ENCODE assay signal across 13 cellular contexts in genomic region chr4:136713140-136713539, GRCh38.
A peak's percentile ranks its signal among the peaks of the same experiment; 100 is the strongest.
DNase-seq lines count a peak whose midpoint lies in the region; ATAC-seq and FAIRE-seq lines count a peak whose summit lies in the region.
"Had no signal": no experiment of that assay in that cellular context is flagged by ENCODE, and none has a peak within 500 bp of the region (broad histone marks: within the 10 kb centered on the region; RNA-seq: fewer than 3 reads in every experiment).

No MANE protein-coding gene starts in this region.

- H3K27ac ChIP-seq in mesenchymal stem cell (ENCODE audit: low read length, poor library complexity, severe bottlenecking), result no peak overlapping the region
- H3K27ac ChIP-seq: psoas muscle had no signal

- no peak overlapping the region for H3K4ac ChIP-seq in mesenchymal stem cell (ENCODE audit: low read depth in 1 of 2, low read length in 2 of 2)

- H2AFZ ChIP-seq in mesenchymal stem cell (ENCODE audit: low read depth, low read length), result no peak overlapping the region

- H3K4me3 ChIP-seq in mesenchymal stem cell (ENCODE audit: insufficient read depth in 1 of 2, low read depth in 1 of 2, low read length in 2 of 2), result no peak overlapping the region
- H3K4me3 ChIP-seq: psoas muscle had no signal

- DNase-seq in HTR-8/SVneo (ENCODE audit: insufficient read length, low spot score), result peak; percentile 12
- DNase-seq in astrocyte of the hippocampus (ENCODE audit: low read depth, low spot score), result peak; percentile 7
- DNase-seq in mesenchymal stem cell, result peak; percentile 53
- DNase-seq in DMS153 treated with DMSO at 0.1 percent for 48 hours (lab: John Stamatoyannopoulos, UW; ENCODE audit: unreplicated experiment), result no peak
- DNase-seq in NCI-H510A treated with DMSO at 0.1 percent for 48 hours (lab: John Stamatoyannopoulos, UW), result no peak
- DNase-seq: activated T-cell treated with anti-CD3 and anti-CD28 coated beads, Interleukin-2, amount 50 U/mL, for 1 hour; GF-D8; NCI-H187; psoas muscle had no signal

- H2BK12ac ChIP-seq in mesenchymal stem cell (ENCODE audit: low read length in 2 of 2), result no peak overlapping the region

- H3K79me1 ChIP-seq in mesenchymal stem cell (replicated peaks; ENCODE audit: low read length, poor library complexity, severe bottlenecking), result no peaks in the 10 kb centered on the region

- no peaks in the 10 kb centered on the region for H3K4me1 ChIP-seq in mesenchymal stem cell (ENCODE audit: control insufficient read depth, insufficient read depth, low read depth, low read length)
- H3K4me1 ChIP-seq: psoas muscle had no signal

- H3K23ac ChIP-seq in mesenchymal stem cell (ENCODE audit: low read length in 2 of 2), result no peak overlapping the region

- H3K14ac ChIP-seq in mesenchymal stem cell (ENCODE audit: low read length in 2 of 2), result no peak overlapping the region

- H4K91ac ChIP-seq in mesenchymal stem cell (ENCODE audit: low read length), result no peak overlapping the region

- no peak overlapping the region for H3K4me2 ChIP-seq in mesenchymal stem cell (ENCODE audit: low read length, poor library complexity, severe bottlenecking)

- no peak overlapping the region for H2BK15ac ChIP-seq in mesenchymal stem cell (ENCODE audit: low read depth, poor library complexity, severe bottlenecking)

- H2BK5ac ChIP-seq in mesenchymal stem cell (ENCODE audit: low read depth, low read length, poor library complexity, severe bottlenecking), result no peak overlapping the region

- H2AK5ac ChIP-seq in mesenchymal stem cell (ENCODE audit: low read length, severe bottlenecking), result no peak overlapping the region

- WGBS in mesenchymal stem cell, result 14% methylated on average over 1 of the region's 1 CpG

- FAIRE-seq in HTR-8/SVneo (lab: Jason Lieb, UNC), result no peak
- FAIRE-seq: keratinocyte had no signal

- no peaks in the 10 kb centered on the region for H3K27me3 ChIP-seq in mesenchymal stem cell (ENCODE audit: control insufficient read depth in 1 of 2, insufficient read depth in 1 of 2, low read length in 2 of 2)

- no peak overlapping the region for H3K18ac ChIP-seq in mesenchymal stem cell (ENCODE audit: low read depth in 1 of 2, low read length in 2 of 2)

- H2BK120ac ChIP-seq in mesenchymal stem cell (ENCODE audit: low read depth, low read length), result no peak overlapping the region

- ATAC-seq in GM18511 (IDR thresholded peaks at IDR 0.05; ENCODE audit: unreplicated experiment) (peak; percentile 82), HG02852 (IDR thresholded peaks at IDR 0.05; ENCODE audit: unreplicated experiment) (no peak), HG03469 (IDR thresholded peaks at IDR 0.05; ENCODE audit: unreplicated experiment) (no peak)
- ATAC-seq: psoas muscle had no signal

- H4K8ac ChIP-seq in mesenchymal stem cell (ENCODE audit: low read length), result no peak overlapping the region

- H3K36me3 ChIP-seq in mesenchymal stem cell (ENCODE audit: control insufficient read depth in 1 of 2, insufficient read depth in 2 of 2, low read depth in 1 of 2, low read length in 2 of 2), result no peaks in the 10 kb centered on the region

- H3K9me3 ChIP-seq in mesenchymal stem cell (ENCODE audit: control insufficient read depth, low read length), result no peaks in the 10 kb centered on the region
- H3K9me3 ChIP-seq: psoas muscle had no signal

- H3K9ac ChIP-seq in mesenchymal stem cell (ENCODE audit: low read length), result peak overlapping the region; percentile 3

Comparison
In these comparisons a context has a peak if more than half of its experiments do, and no peak if none do; other contexts are left out.
1. DNase-seq: peak in HTR-8/SVneo (single experiment), astrocyte of the hippocampus (single experiment) and mesenchymal stem cell (single experiment); none in DMS153 treated with DMSO at 0.1 percent for 48 hours (single experiment) and NCI-H510A treated with DMSO at 0.1 percent for 48 hours (single experiment).